Comparison of ENCODE assay signal across 18 cellular contexts in genomic region chr22:38967451-38968450, GRCh38. TPM values are rescaled to one million over a fixed set of nuclear protein-coding genes. Genes with fewer than 3 reads are reported as not detected.
DNase-seq lines count a peak whose midpoint lies in the region; ATAC-seq and TF ChIP-seq lines count a peak whose summit lies in the region.
"Had no signal": no experiment of that assay in that cellular context is flagged by ENCODE, and none has a peak within 500 bp of the region (broad histone marks: within the 10 kb centered on the region; RNA-seq: fewer than 3 reads in every experiment).

No MANE protein-coding gene starts in this region.

- TF ChIP-seq CTCF in neutrophil (IDR thresholded peaks at IDR 0.05) (peak; percentile 57), A673 (conservative IDR thresholded peaks at IDR 0.05; ENCODE audit: low read depth, low read length) (no peak)

- DNase-seq in CMK (ENCODE audit: low read depth) (peak; percentile 50), NOMO-1 treated with dmso at 0.1 percent for 144 hours (lab: John Stamatoyannopoulos, UW; ENCODE audit: unreplicated experiment) (peak; percentile 81), mesenteric fat pad (ENCODE audit: low spot score) (no peak), A673 (ENCODE audit: low spot score) (no peak), hepatic stellate cell (ENCODE audit: low spot score) (no peak)
- DNase-seq in effector memory CD8-positive, alpha-beta T cell, result no peak
- DNase-seq: cortex of kidney; NCI-H1417; NCI-H526 treated with DMSO at 0.1 percent for 48 hours; stimulated activated CD4-positive, alpha-beta T cell treated with anti-CD3 and anti-CD28 coated beads, Interleukin-4, amount 100 ng/mL, for 1 hour; stimulated activated naive CD8-positive, alpha-beta T cell treated with anti-CD3 and anti-CD28 coated beads, Interleukin-15, Interleukin-2, amounts not matched to agents 100 U/mL and 50 U/mL, for 24 hours had no signal

- H3K9me3 Mint-ChIP-seq in effector memory CD8-positive, alpha-beta T cell, result no peaks in the 10 kb centered on the region
- H3K9me3 Mint-ChIP-seq: WTC11 had no signal

- H3K27ac ChIP-seq in neutrophil (peak overlapping the region; percentile 99), A673 (ENCODE audit: low read depth, low read length, poor library complexity, severe bottlenecking) (no peak overlapping the region)
- H3K27ac ChIP-seq: C4-2B, SJSA1 had no signal

- H3K27ac Mint-ChIP-seq in effector memory CD8-positive, alpha-beta T cell, result peak overlapping the region in 1 of 2 donors; percentile 24
- H3K27ac Mint-ChIP-seq: WTC11 had no signal

- no TSS peak for BruUV-seq in A673 (replicated peaks; lab: Mats Ljungman, UMichigan)

- CTCF ChIA-PET in A673 (lab: Charles Lee), result no interaction called here

- peak; percentile 27 for ATAC-seq in effector memory CD8-positive, alpha-beta T cell (replicated peaks)
- ATAC-seq in HG03139 (IDR thresholded peaks at IDR 0.05; ENCODE audit: unreplicated experiment), result no peak
- ATAC-seq: stimulated activated naive CD8-positive, alpha-beta T cell treated with anti-CD3 and anti-CD28 coated beads, Interleukin-15, Interleukin-2, amounts not matched to agents 100 U/mL and 50 U/mL, for 24 hours; WTC11 had no signal

- peak overlapping the region; percentile 39 to 50 for H3K4me3 ChIP-seq in neutrophil (ENCODE audit: low read depth in 1 of 2, low read length in 1 of 2)
- H3K4me3 ChIP-seq in A673 (ENCODE audit: low read depth, low read length, poor library complexity, severe bottlenecking), result no peak overlapping the region
- H3K4me3 ChIP-seq: SJSA1 had no signal

- peaks cover 3% of the 10 kb centered on the region for H3K36me3 Mint-ChIP-seq in effector memory CD8-positive, alpha-beta T cell (ENCODE audit: insufficient read depth)
- H3K36me3 Mint-ChIP-seq: WTC11 had no signal

- H3K27me3 ChIP-seq in neutrophil, result no peaks in the 10 kb centered on the region
- H3K27me3 ChIP-seq in A673 (replicated peaks; ENCODE audit: insufficient read depth, low read depth, low read length, poor library complexity), result no peaks in the 10 kb centered on the region

- peaks cover 0 to 7% of the 10 kb centered on the region in 2 donors for H3K4me1 Mint-ChIP-seq in effector memory CD8-positive, alpha-beta T cell (ENCODE audit: low read depth in 2 of 2)

- H3K4me1 ChIP-seq in neutrophil (ENCODE audit: control insufficient read depth in 1 of 2, insufficient read depth in 1 of 2, low read depth in 1 of 2, low read length in 1 of 2) (peaks cover 85 to 88% of the 10 kb centered on the region in 2 experiments), A673 (ENCODE audit: insufficient read depth, low read length, poor library complexity, severe bottlenecking) (no peaks in the 10 kb centered on the region)
- H3K4me1 ChIP-seq: SJSA1 had no signal

- POLR2A ChIA-PET in A673 (lab: Charles Lee; ENCODE audit: low non-redundant PET), result no interaction called here

- peaks cover 30% of the 10 kb centered on the region for H3K36me3 ChIP-seq in neutrophil
- no peaks in the 10 kb centered on the region for H3K36me3 ChIP-seq in A673 (ENCODE audit: insufficient read depth, low read length, poor library complexity, severe bottlenecking)
- H3K36me3 ChIP-seq: SJSA1 had no signal

- intact Hi-C loops in A673 (cut with micrococcal nuclease; ENCODE audit: unreplicated experiment), result no loop called here

- H3K9me3 ChIP-seq in neutrophil, result no peaks in the 10 kb centered on the region
- H3K9me3 ChIP-seq in A673 (ENCODE audit: low read depth, low read length, poor library complexity, severe bottlenecking), result no peaks in the 10 kb centered on the region
- H3K9me3 ChIP-seq: SJSA1 had no signal

- H3K27me3 Mint-ChIP-seq in effector memory CD8-positive, alpha-beta T cell, result peaks cover 31 to 77% of the 10 kb centered on the region in 2 donors

- H3K4me3 Mint-ChIP-seq in effector memory CD8-positive, alpha-beta T cell, result no peak overlapping the region
- H3K4me3 Mint-ChIP-seq: WTC11 had no signal

RNA-seq across cellular contexts. Expression of gene APOBEC3A, which starts 10.3 kb away (rescaled TPM):
- total RNA-seq in mesenteric fat pad (17.5 TPM), A673 (2021) (not detected in 2 replicates)
- total RNA-seq: G401, pulmonary artery endothelial cell, SJSA1, WTC11 had no signal

RNA-seq across cellular contexts. Expression of gene APOBEC3B, which starts 14.4 kb away (rescaled TPM):
- total RNA-seq in mesenteric fat pad, result 0.58 TPM
- total RNA-seq in A673 (2021), result 6.4 and 9.0 TPM in 2 replicates

RNA-seq across cellular contexts. Expression of gene APOBEC3C, which starts 46.3 kb away (rescaled TPM):
- total RNA-seq in mesenteric fat pad (13.3 TPM), A673 (2021) (12.9 and 13.0 TPM in 2 replicates)

RNA-seq across cellular contexts. Expression of gene APOBEC3D, which starts 53.2 kb away (rescaled TPM):
- total RNA-seq in mesenteric fat pad (3.2 TPM), A673 (2021) (3.1 and 4.7 TPM in 2 replicates)

Comparison
In these comparisons a context has a peak if more than half of its experiments do, and no peak if none do; other contexts are left out.
1. DNase-seq: peak in CMK (single experiment) and NOMO-1 treated with dmso at 0.1 percent for 144 hours (single experiment); none in effector memory CD8-positive, alpha-beta T cell (0 of 3), mesenteric fat pad (single experiment), A673 (single experiment) and hepatic stellate cell (single experiment).
2. RNA of gene APOBEC3A, which starts 10.3 kb away (total RNA-seq): 17.5 TPM in mesenteric fat pad (single experiment); not detected in A673; every median in the first group is over 10 times any median in the second.